In the genomic region with DNA sequence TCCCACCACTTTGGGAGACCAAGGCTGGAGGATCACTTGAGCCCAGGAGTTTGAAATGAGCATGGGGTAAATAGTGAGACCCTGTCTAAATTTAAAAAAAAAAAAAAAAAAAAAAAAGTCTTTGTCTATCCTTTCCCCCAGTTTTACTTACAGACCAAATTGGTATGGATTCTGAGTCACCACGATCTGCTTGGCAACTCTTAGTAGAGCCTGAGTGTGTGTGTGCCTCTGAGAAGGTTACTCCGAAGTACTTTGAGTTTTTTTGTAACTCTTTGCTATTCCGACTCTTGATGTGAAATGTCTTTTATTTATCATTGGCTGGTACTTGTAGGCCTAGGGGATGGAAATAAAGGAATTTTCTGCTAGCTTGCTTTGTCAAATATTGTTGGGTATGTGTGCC, we compare ENCODE assay signal across 17 cellular contexts.
"Had no signal": no experiment of that assay in that cellular context is flagged by ENCODE, and none has a peak within 500 bp of the region (broad histone marks: within the 10 kb centered on the region; RNA-seq: fewer than 3 reads in every experiment).

No MANE protein-coding gene starts in this region.

- H3K27me3 ChIP-seq: adrenal gland, brain microvascular endothelial cell, dorsolateral prefrontal cortex, esophagus muscularis mucosa, pancreas, thyroid gland, uterus had no signal

- H3K4me3 ChIP-seq: adrenal gland, dorsolateral prefrontal cortex, esophagus muscularis mucosa, pancreas, thyroid gland, uterus had no signal

- H3K27ac ChIP-seq: adrenal gland, brain microvascular endothelial cell, dorsolateral prefrontal cortex, esophagus muscularis mucosa, pancreas, thyroid gland, uterus had no signal

- H3K9me3 Mint-ChIP-seq: activated naive CD4-positive, alpha-beta T cell treated with anti-CD3 and anti-CD28 coated beads, Interleukin-2, amount 10 ng/mL, durations not matched to agents 7 days and 5 days; activated T-helper 17 cell treated with anti-CD3 and anti-CD28 coated beads, Interleukin-2, amount 50 U/mL, for 72 hours; neural crest cell had no signal

- ATAC-seq: activated T-helper 17 cell treated with anti-CD3 and anti-CD28 coated beads, Interleukin-2, amount 50 U/mL, for 72 hours; left ventricle myocardium superior; pancreas; T-helper 17 cell had no signal

- DNase-seq: activated CD4-positive, alpha-beta T cell treated with anti-CD3 and anti-CD28 coated beads, Interleukin-2, amount 50 U/mL, for 1 hour; activated naive CD4-positive, alpha-beta T cell treated with anti-CD3 and anti-CD28 coated beads, Interleukin-2, amount 10 ng/mL, durations not matched to agents 7 days and 5 days; activated T-cell treated with anti-CD3 and anti-CD28 coated beads for 4 hours; brain microvascular endothelial cell; dorsolateral prefrontal cortex; kidney; left ventricle myocardium superior; pancreas; retina; small intestine; T-helper 17 cell; thyroid gland; uterus had no signal

- H3K9me3 ChIP-seq: adrenal gland, esophagus muscularis mucosa, pancreas, thyroid gland, uterus had no signal

- H3K36me3 ChIP-seq: uterus had no signal

- H3K4me1 Mint-ChIP-seq: activated naive CD4-positive, alpha-beta T cell treated with anti-CD3 and anti-CD28 coated beads, Interleukin-2, amount 10 ng/mL, durations not matched to agents 7 days and 5 days had no signal

- H3K4me1 ChIP-seq: adrenal gland, esophagus muscularis mucosa, pancreas, thyroid gland, uterus had no signal

- H3K27ac Mint-ChIP-seq: activated naive CD4-positive, alpha-beta T cell treated with anti-CD3 and anti-CD28 coated beads, Interleukin-2, amount 10 ng/mL, durations not matched to agents 7 days and 5 days; activated T-helper 17 cell treated with anti-CD3 and anti-CD28 coated beads, Interleukin-2, amount 50 U/mL, for 72 hours; T-helper 17 cell had no signal

- H3K27me3 Mint-ChIP-seq: activated naive CD4-positive, alpha-beta T cell treated with anti-CD3 and anti-CD28 coated beads, Interleukin-2, amount 10 ng/mL, durations not matched to agents 7 days and 5 days; activated T-helper 17 cell treated with anti-CD3 and anti-CD28 coated beads, Interleukin-2, amount 50 U/mL, for 72 hours; T-helper 17 cell had no signal

- H3K4me3 Mint-ChIP-seq: activated naive CD4-positive, alpha-beta T cell treated with anti-CD3 and anti-CD28 coated beads, Interleukin-2, amount 10 ng/mL, durations not matched to agents 7 days and 5 days; activated T-helper 17 cell treated with anti-CD3 and anti-CD28 coated beads, Interleukin-2, amount 50 U/mL, for 72 hours; neural crest cell; T-helper 17 cell had no signal
